16 cellular contexts compared by ENCODE assay signal in genomic region chr5:67059747-67060490, GRCh38.
A peak's percentile ranks its signal among the peaks of the same experiment; 100 is the strongest.
DNase-seq lines count a peak whose midpoint lies in the region; ATAC-seq, FAIRE-seq and TF ChIP-seq lines count a peak whose summit lies in the region.
"Had no signal": no experiment of that assay in that cellular context is flagged by ENCODE, and none has a peak within 500 bp of the region (broad histone marks: within the 10 kb centered on the region; RNA-seq: fewer than 3 reads in every experiment).

No MANE protein-coding gene starts in this region.

- H3K4me3 ChIP-seq in CD4-positive, CD25-positive, alpha-beta regulatory T cell (ENCODE audit: low read depth, low read length) = no peak overlapping the region
- no peak overlapping the region for H3K4me3 ChIP-seq in bronchial epithelial cell (ENCODE audit: low read depth, low read length)
- H3K4me3 ChIP-seq: gastrocnemius medialis, prostate gland, SK-N-MC had no signal

- peaks cover 27% of the 10 kb centered on the region for H3K36me3 ChIP-seq in CD4-positive, CD25-positive, alpha-beta regulatory T cell (ENCODE audit: control insufficient read depth, insufficient read depth, low read length)
- H3K36me3 ChIP-seq in bronchial epithelial cell (ENCODE audit: control insufficient read depth, insufficient read depth, low read length) = peaks cover 3% of the 10 kb centered on the region
- H3K36me3 ChIP-seq: gastrocnemius medialis, prostate gland had no signal

- in situ Hi-C loops in KBM-7 (cut with MboI; ENCODE audit: low pct_unique_long_range_greater_than_20kb, low sequenced_read_pairs) = no loop called here

- peak overlapping the region in 2 of 3 donors; percentile 21 to 27 for H3K27ac Mint-ChIP-seq in CD4-positive, CD25-positive, alpha-beta regulatory T cell

- no peaks in the 10 kb centered on the region for H3K27me3 ChIP-seq in CD4-positive, CD25-positive, alpha-beta regulatory T cell (ENCODE audit: control insufficient read depth, insufficient read depth, low read length)
- no peaks in the 10 kb centered on the region for H3K27me3 ChIP-seq in bronchial epithelial cell (ENCODE audit: control insufficient read depth, insufficient read depth, low read length)
- H3K27me3 ChIP-seq: gastrocnemius medialis had no signal

- no peak overlapping the region for H3K27ac ChIP-seq in CD4-positive, CD25-positive, alpha-beta regulatory T cell (ENCODE audit: insufficient read depth, low read length, poor library complexity, severe bottlenecking)
- H3K27ac ChIP-seq: prostate gland, SK-N-MC had no signal

- H3K4me3 Mint-ChIP-seq in CD4-positive, CD25-positive, alpha-beta regulatory T cell = no peak overlapping the region

- H3K9me3 ChIP-seq in CD4-positive, CD25-positive, alpha-beta regulatory T cell (ENCODE audit: control insufficient read depth in 2 of 2, low read length in 2 of 2) = no peaks in the 10 kb centered on the region
- H3K9me3 ChIP-seq: gastrocnemius medialis, prostate gland had no signal

- no peak for TF ChIP-seq CTCF in bronchial epithelial cell (IDR thresholded peaks at IDR 0.05; ENCODE audit: insufficient read depth, low read length, severe bottlenecking)

- H3K4me1 ChIP-seq in CD4-positive, CD25-positive, alpha-beta regulatory T cell (ENCODE audit: control insufficient read depth, insufficient read depth, low read length, poor library complexity, severe bottlenecking) = peaks cover under 1% of the 10 kb centered on the region
- H3K4me1 ChIP-seq: prostate gland had no signal

- H3K27me3 Mint-ChIP-seq in CD4-positive, CD25-positive, alpha-beta regulatory T cell = no peaks in the 10 kb centered on the region

- no peak for FAIRE-seq in bronchial epithelial cell (lab: Jason Lieb, UNC)
- FAIRE-seq: kidney had no signal

- H3K4me1 Mint-ChIP-seq in CD4-positive, CD25-positive, alpha-beta regulatory T cell = peaks cover 20 to 42% (median 28%) of the 10 kb centered on the region in 4 donors

- no peak for DNase-seq in CD4-positive, CD25-positive, alpha-beta regulatory T cell
- DNase-seq in LHCN-M2 (ENCODE audit: low read depth) (peak; percentile 93), bronchial epithelial cell (ENCODE audit: low read depth) (peak; percentile 74), iris pigment epithelial cell (ENCODE audit: low read depth) (peak; percentile 80), KBM-7 (no peak), amygdala (lab: John Stamatoyannopoulos, UW) (no peak)
- DNase-seq: activated gamma-delta T cell treated with Interleukin-2 at 50 U/mL for 16 hours; gastrocnemius medialis; kidney; NCI-H2171; stimulated activated CD4-positive, alpha-beta T cell treated with anti-CD3 and anti-CD28 coated beads, Interleukin-1b, Interleukin-23, amount 100 ng/mL, for 48 hours; trophoblast cell had no signal

- no peak for ATAC-seq in CD4-positive, CD25-positive, alpha-beta regulatory T cell (ENCODE audit: low read depth in 2 of 2)
- no peak for ATAC-seq in HG02763 (IDR thresholded peaks at IDR 0.05; ENCODE audit: unreplicated experiment)
- ATAC-seq in HG02840 (IDR thresholded peaks at IDR 0.05; ENCODE audit: low FRiP score, unreplicated experiment) = no peak
- ATAC-seq: gastrocnemius medialis had no signal

- peaks cover 28% of the 10 kb centered on the region for H3K36me3 Mint-ChIP-seq in CD4-positive, CD25-positive, alpha-beta regulatory T cell

- H3K9me3 Mint-ChIP-seq in CD4-positive, CD25-positive, alpha-beta regulatory T cell = no peaks in the 10 kb centered on the region

Comparison
In these comparisons a context has a peak if more than half of its experiments do, and no peak if none do; other contexts are left out.
1. DNase-seq: peak in LHCN-M2 (single experiment), bronchial epithelial cell (single experiment) and iris pigment epithelial cell (single experiment); none in CD4-positive, CD25-positive, alpha-beta regulatory T cell (0 of 3), KBM-7 (single experiment) and amygdala (0 of 56).